ENCODE assay signal across 15 cellular contexts in the genomic region with DNA sequence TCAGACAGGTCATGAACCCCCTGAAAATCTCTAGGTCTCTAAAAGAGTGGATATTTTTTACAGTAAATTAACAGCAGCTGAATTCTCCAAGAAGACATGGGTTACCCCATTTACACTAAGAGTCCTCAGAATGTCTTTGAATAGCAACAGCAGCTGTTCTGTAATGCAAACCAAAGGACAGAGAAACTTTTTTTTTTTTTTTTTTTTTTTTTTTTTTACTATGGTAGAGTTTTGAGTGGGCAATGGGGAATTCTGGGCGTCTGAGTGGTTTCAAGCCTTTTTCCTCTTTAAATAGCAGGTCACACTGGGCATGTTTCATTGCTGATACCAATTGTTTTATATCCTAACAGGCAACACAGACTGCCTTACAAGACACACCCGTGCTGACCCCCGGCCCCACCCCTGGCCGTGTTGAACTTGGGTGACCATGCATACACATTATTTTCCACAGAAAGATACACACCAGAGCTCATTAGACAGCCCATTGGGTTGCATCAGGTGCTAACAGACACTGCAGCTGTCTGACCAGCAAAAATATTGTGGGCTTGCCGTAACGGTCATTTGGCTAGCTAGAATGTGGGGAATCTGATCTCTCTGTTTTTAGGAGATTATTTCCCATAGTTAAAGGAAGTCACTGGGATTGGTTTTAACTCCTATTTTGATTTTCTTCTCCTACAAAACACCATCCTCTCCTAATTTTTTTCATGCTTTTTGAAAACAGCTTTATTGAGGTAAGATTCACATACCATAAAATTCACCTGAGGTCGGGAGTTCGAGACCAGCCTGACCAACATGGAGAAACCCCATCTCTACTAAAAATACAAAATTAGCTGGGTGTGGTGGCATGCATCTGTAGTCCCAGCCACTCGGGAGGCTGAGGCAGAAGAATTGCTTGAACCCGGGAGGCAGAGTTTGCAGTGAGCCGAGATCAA. TPM values are rescaled to one million over a fixed set of nuclear protein-coding genes. Genes with fewer than 3 reads are reported as not detected.
A peak's percentile ranks its signal among the peaks of the same experiment; 100 is the strongest.
DNase-seq lines count a peak whose midpoint lies in the region; ATAC-seq, FAIRE-seq and TF ChIP-seq lines count a peak whose summit lies in the region.
"Had no signal": no experiment of that assay in that cellular context is flagged by ENCODE, and none has a peak within 500 bp of the region (broad histone marks: within the 10 kb centered on the region; RNA-seq: fewer than 3 reads in every experiment).

No MANE protein-coding gene starts in this region.

- DNase-seq in GM19239 (ENCODE audit: insufficient read length, low spot score) (no peak), ecto neural progenitor cell (ENCODE audit: low spot score) (no peak), MV-4-11 (lab: John Stamatoyannopoulos, UW) (no peak)
- no peak for DNase-seq in stimulated activated CD4-positive, alpha-beta T cell treated with anti-CD3 and anti-CD28 coated beads, Interleukin-2, amount 100 ng/mL, for 24 hours
- DNase-seq in naive thymus-derived CD4-positive, alpha-beta T cell: no peak
- DNase-seq: activated CD4-positive, alpha-beta T cell treated with anti-CD3 and anti-CD28 coated beads, Interleukin-2, amount 10 ng/mL, durations not matched to agents 7 days and 5 days; activated gamma-delta T cell treated with Interleukin-2 at 50 U/mL for 16 hours; Calu3; retina had no signal

- intact Hi-C loops in naive thymus-derived CD4-positive, alpha-beta T cell (cut with micrococcal nuclease): no loop called here

- H3K27me3 Mint-ChIP-seq in naive thymus-derived CD4-positive, alpha-beta T cell: peaks cover 0 to 18% (median 7%) of the 10 kb centered on the region in 5 donors
- H3K27me3 Mint-ChIP-seq: activated CD4-positive, alpha-beta T cell treated with anti-CD3 and anti-CD28 coated beads, Interleukin-2, amount 10 ng/mL, durations not matched to agents 7 days and 5 days had no signal

- H3K4me1 ChIP-seq in naive thymus-derived CD4-positive, alpha-beta T cell (ENCODE audit: control insufficient read depth in 2 of 2, insufficient read depth in 2 of 2, low read length in 2 of 2): no peaks in the 10 kb centered on the region
- H3K4me1 ChIP-seq: suprapubic skin had no signal

- no peaks in the 10 kb centered on the region for H3F3A ChIP-seq in SU-DHL-6 (ENCODE audit: insufficient read depth)

- no peak for TF ChIP-seq CTCF in SU-DHL-6 (IDR thresholded peaks at IDR 0.05; ENCODE audit: insufficient read depth, low read length, poor library complexity, severe bottlenecking)

- no peak overlapping the region for H3K9ac ChIP-seq in SU-DHL-6 (ENCODE audit: low read length)

- H4K20me1 ChIP-seq in SU-DHL-6 (ENCODE audit: low read depth, low read length): no peaks in the 10 kb centered on the region

- ATAC-seq in HG02870 (IDR thresholded peaks at IDR 0.05; ENCODE audit: unreplicated experiment): peak; percentile 51
- ATAC-seq in naive thymus-derived CD4-positive, alpha-beta T cell: no peak

- H3K9me3 ChIP-seq in SU-DHL-6 (ENCODE audit: insufficient read depth, low read length): no peaks in the 10 kb centered on the region
- peaks cover 0 to 7% (median 0%) of the 10 kb centered on the region in 3 experiments for H3K9me3 ChIP-seq in naive thymus-derived CD4-positive, alpha-beta T cell (ENCODE audit: control insufficient read depth in 2 of 3, low read length in 3 of 3)

- H3K4me3 Mint-ChIP-seq in naive thymus-derived CD4-positive, alpha-beta T cell: no peak overlapping the region
- H3K4me3 Mint-ChIP-seq: activated CD4-positive, alpha-beta T cell treated with anti-CD3 and anti-CD28 coated beads, Interleukin-2, amount 10 ng/mL, durations not matched to agents 7 days and 5 days had no signal

- POLR2A ChIA-PET in naive thymus-derived CD4-positive, alpha-beta T cell (lab: Charles Lee): no interaction called here

- peaks cover 0 to 6% (median 4%) of the 10 kb centered on the region in 5 donors for H3K36me3 Mint-ChIP-seq in naive thymus-derived CD4-positive, alpha-beta T cell

- H3K36me3 ChIP-seq in SU-DHL-6 (ENCODE audit: low read length): no peaks in the 10 kb centered on the region
- H3K36me3 ChIP-seq in naive thymus-derived CD4-positive, alpha-beta T cell (ENCODE audit: control insufficient read depth in 2 of 3, insufficient read depth in 3 of 3, low read length in 3 of 3): no peaks in the 10 kb centered on the region
- H3K36me3 ChIP-seq: suprapubic skin had no signal

- H3K27me3 ChIP-seq in SU-DHL-6 (ENCODE audit: low read length): no peaks in the 10 kb centered on the region
- H3K27me3 ChIP-seq in naive thymus-derived CD4-positive, alpha-beta T cell (ENCODE audit: control insufficient read depth in 2 of 2, insufficient read depth in 2 of 2, low read length in 2 of 2): no peaks in the 10 kb centered on the region

- H3K4me2 ChIP-seq in SU-DHL-6 (ENCODE audit: low read depth, low read length, poor library complexity, severe bottlenecking): peak overlapping the region; percentile 28

- FAIRE-seq in GM19239 (lab: Jason Lieb, UNC): peak; percentile 66
- FAIRE-seq: bronchial epithelial cell, H1 had no signal

- H3K79me2 ChIP-seq in SU-DHL-6 (ENCODE audit: insufficient read depth, low read length): no peaks in the 10 kb centered on the region

- no peak overlapping the region for H3K4me3 ChIP-seq in SU-DHL-6 (ENCODE audit: insufficient read depth, low read length, poor library complexity, severe bottlenecking)
- H3K4me3 ChIP-seq in naive thymus-derived CD4-positive, alpha-beta T cell (ENCODE audit: low read length): no peak overlapping the region
- H3K4me3 ChIP-seq: suprapubic skin had no signal

- H3K27ac Mint-ChIP-seq in naive thymus-derived CD4-positive, alpha-beta T cell: no peak overlapping the region
- H3K27ac Mint-ChIP-seq: activated CD4-positive, alpha-beta T cell treated with anti-CD3 and anti-CD28 coated beads, Interleukin-2, amount 10 ng/mL, durations not matched to agents 7 days and 5 days had no signal

- no peak overlapping the region for H2AFZ ChIP-seq in SU-DHL-6 (ENCODE audit: low read depth, low read length, severe bottlenecking)

- CTCF ChIA-PET in naive thymus-derived CD4-positive, alpha-beta T cell (lab: Charles Lee): no interaction called here

- peaks cover 0 to 2% (median 0%) of the 10 kb centered on the region in 7 donors for H3K4me1 Mint-ChIP-seq in naive thymus-derived CD4-positive, alpha-beta T cell
- H3K4me1 Mint-ChIP-seq: activated CD4-positive, alpha-beta T cell treated with anti-CD3 and anti-CD28 coated beads, Interleukin-2, amount 10 ng/mL, durations not matched to agents 7 days and 5 days had no signal

- H3K9me3 Mint-ChIP-seq in naive thymus-derived CD4-positive, alpha-beta T cell: peaks cover 5 to 36% (median 11%) of the 10 kb centered on the region in 11 donors

- no peaks in the 10 kb centered on the region for H3K9me2 ChIP-seq in SU-DHL-6 (replicated peaks; ENCODE audit: insufficient read depth, low read length)

- H3K27ac ChIP-seq in SU-DHL-6 (ENCODE audit: low read depth, low read length): peak overlapping the region; percentile 63
- H3K27ac ChIP-seq in naive thymus-derived CD4-positive, alpha-beta T cell (ENCODE audit: low read depth, low read length): no peak overlapping the region
- H3K27ac ChIP-seq: epithelial cell of prostate, suprapubic skin had no signal

RNA-seq across cellular contexts. Expression of gene IRF4, which starts 26.7 kb away (rescaled TPM):
- total RNA-seq in naive thymus-derived CD4-positive, alpha-beta T cell: 100 to 1,000 TPM in 1 of 5 experiments, 10 to 100 TPM in 4; 11.8 to 175 (median 27.1) TPM
- polyA plus RNA-seq in naive thymus-derived CD4-positive, alpha-beta T cell: 1 to 10 TPM; 3.2 to 8.2 TPM
- total RNA-seq: bronchial epithelial cell, Calu3 had no signal
